Comparison of ENCODE assay signal across 8 cellular contexts in genomic region chr2:100924520-100925451, GRCh38.
DNase-seq lines count a peak whose midpoint lies in the region; ATAC-seq lines count a peak whose summit lies in the region.

No MANE protein-coding gene starts in this region.

- no peaks in the 10 kb centered on the region for H3K27me3 ChIP-seq in adipocyte (replicated peaks; ENCODE audit: control insufficient read depth, insufficient read depth, low read length)
- no peaks in the 10 kb centered on the region for H3K27me3 ChIP-seq in subcutaneous abdominal adipose tissue (ENCODE audit: control insufficient read depth in 5 of 5, insufficient read depth in 4 of 5, low read length in 5 of 5)

- ATAC-seq in GM19023 (IDR thresholded peaks at IDR 0.05; ENCODE audit: unreplicated experiment): peak; percentile 92
- peak; percentile 74 for ATAC-seq in HG03469 (IDR thresholded peaks at IDR 0.05; ENCODE audit: unreplicated experiment)
- peak; percentile 92 for ATAC-seq in left colon
- no peak for ATAC-seq in HG02840 (IDR thresholded peaks at IDR 0.05; ENCODE audit: low FRiP score, unreplicated experiment)

- H3K9ac ChIP-seq in adipocyte (ENCODE audit: low read length) (peak overlapping the region; percentile 65), subcutaneous abdominal adipose tissue (ENCODE audit: low read length in 5 of 5) (no peak overlapping the region)

- DNase-seq in adipocyte (ENCODE audit: low read depth) (peak; percentile 59), left colon (peak in 1 of 2 donors; percentile 24), iPS-NIHi11 (ENCODE audit: low spot score) (no peak), DMS79 (lab: John Stamatoyannopoulos, UW) (no peak)

- H3K4me1 ChIP-seq in adipocyte (ENCODE audit: control insufficient read depth, insufficient read depth, low read length): peaks cover 20% of the 10 kb centered on the region
- peaks cover 0 to 5% (median 0%) of the 10 kb centered on the region in 5 donors for H3K4me1 ChIP-seq in subcutaneous abdominal adipose tissue (ENCODE audit: control insufficient read depth in 5 of 5, insufficient read depth in 5 of 5, low read length in 5 of 5)

- peaks cover 33% of the 10 kb centered on the region for H3K36me3 ChIP-seq in adipocyte (ENCODE audit: control insufficient read depth, insufficient read depth, low read length, severe bottlenecking)
- H3K36me3 ChIP-seq in subcutaneous abdominal adipose tissue (ENCODE audit: control insufficient read depth in 5 of 5, insufficient read depth in 5 of 5, low read length in 5 of 5): no peaks in the 10 kb centered on the region

- H3K9me3 ChIP-seq in adipocyte (ENCODE audit: control insufficient read depth, low read length): no peaks in the 10 kb centered on the region
- H3K9me3 ChIP-seq in subcutaneous abdominal adipose tissue (ENCODE audit: control insufficient read depth in 5 of 5, low read length in 5 of 5): no peaks in the 10 kb centered on the region

- H3K4me3 ChIP-seq in adipocyte (ENCODE audit: low read length) (peak overlapping the region; percentile 71), subcutaneous abdominal adipose tissue (ENCODE audit: low read depth in 1 of 5, low read length in 5 of 5) (peak overlapping the region in 2 of 5 donors; percentile 28 to 39)

- intact Hi-C loops in left colon (cut with DNase I, micrococcal nuclease): no loop called here

- H3K27ac ChIP-seq in subcutaneous abdominal adipose tissue (ENCODE audit: low read depth, low read length): peak overlapping the region; percentile 17
